7 cellular contexts compared by ENCODE assay signal in genomic region chr11:95653099-95653498, GRCh38.
"Had no signal": no experiment of that assay in that cellular context is flagged by ENCODE, and none has a peak within 500 bp of the region (broad histone marks: within the 10 kb centered on the region; RNA-seq: fewer than 3 reads in every experiment).

No MANE protein-coding gene starts in this region.

- DNase-seq: H9, HCEC 1CT, KBM-7 had no signal

- H3K27ac ChIP-seq: HL-60 had no signal

- ATAC-seq: GM23338, HepG2 had no signal

- H3K4me3 Mint-ChIP-seq: GM23338, H9, IgD-negative memory B cell had no signal

- H3K9me3 Mint-ChIP-seq: GM23338, H9, IgD-negative memory B cell had no signal

- H3K27ac Mint-ChIP-seq: GM23338, H9, IgD-negative memory B cell had no signal
